In the genomic region with DNA sequence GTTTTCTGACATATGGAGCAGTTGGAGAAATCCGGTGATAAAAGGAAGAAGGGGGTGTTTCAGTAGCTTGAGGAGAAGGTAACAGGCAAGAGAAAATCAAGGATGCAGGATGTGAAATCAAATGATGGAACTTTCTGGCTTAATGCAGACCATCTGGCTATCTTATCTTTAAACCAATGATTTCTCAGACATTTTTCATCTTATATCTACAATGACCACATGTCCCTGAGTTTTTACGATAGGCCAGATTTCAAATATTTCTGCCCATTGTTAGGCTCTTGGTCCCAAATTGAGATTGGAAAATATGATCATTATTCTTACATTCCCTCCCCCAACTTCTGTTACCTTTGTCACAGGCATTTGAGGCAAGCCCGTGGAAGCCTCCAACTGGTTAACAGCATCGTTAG, we compare ENCODE assay signal across 23 cellular contexts.
"Had no signal": no experiment of that assay in that cellular context is flagged by ENCODE, and none has a peak within 500 bp of the region (broad histone marks: within the 10 kb centered on the region; RNA-seq: fewer than 3 reads in every experiment).

No MANE protein-coding gene starts in this region.

- H3K36me3 Mint-ChIP-seq: activated CD4-positive, alpha-beta memory T cell treated with anti-CD3 and anti-CD28 coated beads for 36 hours; activated naive CD8-positive, alpha-beta T cell; T-cell had no signal

- ATAC-seq: activated T-cell treated with anti-CD3 and anti-CD28 coated beads, Interleukin-2, amount 50 U/mL, for 4 hours; PC-3; T-cell had no signal

- H3K9me3 Mint-ChIP-seq: activated B cell treated with CpG ODN at 0.5 μM for 24 hours; activated CD4-positive, alpha-beta memory T cell treated with anti-CD3 and anti-CD28 coated beads for 36 hours; activated CD4-positive, alpha-beta T cell treated with anti-CD3 and anti-CD28 coated beads, Interleukin-2, amount 10 ng/mL, durations not matched to agents 7 days and 5 days; activated naive CD4-positive, alpha-beta T cell treated with anti-CD3 and anti-CD28 coated beads for 36 hours; activated T-cell treated with anti-CD3 and anti-CD28 coated beads, Interleukin-2, amount 50 U/mL, for 4 hours; T-cell had no signal

- H3K27me3 ChIP-seq: brain microvascular endothelial cell, SJSA1 had no signal

- H3K4me1 Mint-ChIP-seq: activated B cell treated with CpG ODN at 0.5 μM for 24 hours; activated CD4-positive, alpha-beta T cell treated with anti-CD3 and anti-CD28 coated beads, Interleukin-2, amount 10 ng/mL, durations not matched to agents 7 days and 5 days; T-cell had no signal

- DNase-seq: activated B cell treated with CpG ODN at 0.5 μM for 24 hours; activated CD4-positive, alpha-beta memory T cell treated with anti-CD3 and anti-CD28 coated beads for 36 hours; activated CD4-positive, alpha-beta T cell treated with anti-CD3 and anti-CD28 coated beads, Interleukin-2, amount 10 ng/mL, durations not matched to agents 7 days and 5 days; activated CD8-positive, alpha-beta memory T cell treated with anti-CD3 and anti-CD28 coated beads for 24 hours; activated gamma-delta T cell; activated naive CD4-positive, alpha-beta T cell treated with anti-CD3 and anti-CD28 coated beads for 36 hours; activated T-cell treated with anti-CD3 and anti-CD28 coated beads, Interleukin-2, amount 50 U/mL, for 4 hours; brain microvascular endothelial cell; cerebellar nuclear complex; MM.1S; NCI-H1105; NCI-H1436; NCI-H1694 treated with DMSO at 0.1 percent for 48 hours; NCI-H2081; NCI-H526; NCI-H774; PC-3; SHP77; T-cell; T-helper 2 cell; T1000 had no signal

- H3K9me3 ChIP-seq: SJSA1 had no signal

- H3K27me3 Mint-ChIP-seq: activated CD4-positive, alpha-beta memory T cell treated with anti-CD3 and anti-CD28 coated beads for 36 hours; activated CD4-positive, alpha-beta T cell treated with anti-CD3 and anti-CD28 coated beads, Interleukin-2, amount 10 ng/mL, durations not matched to agents 7 days and 5 days; activated naive CD8-positive, alpha-beta T cell; T-cell had no signal

- H3K4me1 ChIP-seq: SJSA1 had no signal

- H3K4me3 ChIP-seq: SJSA1 had no signal

- H3K36me3 ChIP-seq: brain microvascular endothelial cell, SJSA1 had no signal

- H3K27ac ChIP-seq: brain microvascular endothelial cell, SJSA1 had no signal

- H3K4me3 Mint-ChIP-seq: activated B cell treated with CpG ODN at 0.5 μM for 24 hours; activated CD4-positive, alpha-beta memory T cell treated with anti-CD3 and anti-CD28 coated beads for 36 hours; activated CD4-positive, alpha-beta T cell treated with anti-CD3 and anti-CD28 coated beads, Interleukin-2, amount 10 ng/mL, durations not matched to agents 7 days and 5 days; activated naive CD4-positive, alpha-beta T cell treated with anti-CD3 and anti-CD28 coated beads for 36 hours; activated naive CD8-positive, alpha-beta T cell; activated T-cell treated with anti-CD3 and anti-CD28 coated beads, Interleukin-2, amount 50 U/mL, for 4 hours; T-cell had no signal

- H3K27ac Mint-ChIP-seq: activated B cell treated with CpG ODN at 0.5 μM for 24 hours; activated CD4-positive, alpha-beta memory T cell treated with anti-CD3 and anti-CD28 coated beads for 36 hours; activated CD4-positive, alpha-beta T cell treated with anti-CD3 and anti-CD28 coated beads, Interleukin-2, amount 10 ng/mL, durations not matched to agents 7 days and 5 days; activated naive CD4-positive, alpha-beta T cell treated with anti-CD3 and anti-CD28 coated beads for 36 hours; activated naive CD8-positive, alpha-beta T cell; T-cell had no signal
